8 cellular contexts compared by ENCODE assay signal in the genomic region with DNA sequence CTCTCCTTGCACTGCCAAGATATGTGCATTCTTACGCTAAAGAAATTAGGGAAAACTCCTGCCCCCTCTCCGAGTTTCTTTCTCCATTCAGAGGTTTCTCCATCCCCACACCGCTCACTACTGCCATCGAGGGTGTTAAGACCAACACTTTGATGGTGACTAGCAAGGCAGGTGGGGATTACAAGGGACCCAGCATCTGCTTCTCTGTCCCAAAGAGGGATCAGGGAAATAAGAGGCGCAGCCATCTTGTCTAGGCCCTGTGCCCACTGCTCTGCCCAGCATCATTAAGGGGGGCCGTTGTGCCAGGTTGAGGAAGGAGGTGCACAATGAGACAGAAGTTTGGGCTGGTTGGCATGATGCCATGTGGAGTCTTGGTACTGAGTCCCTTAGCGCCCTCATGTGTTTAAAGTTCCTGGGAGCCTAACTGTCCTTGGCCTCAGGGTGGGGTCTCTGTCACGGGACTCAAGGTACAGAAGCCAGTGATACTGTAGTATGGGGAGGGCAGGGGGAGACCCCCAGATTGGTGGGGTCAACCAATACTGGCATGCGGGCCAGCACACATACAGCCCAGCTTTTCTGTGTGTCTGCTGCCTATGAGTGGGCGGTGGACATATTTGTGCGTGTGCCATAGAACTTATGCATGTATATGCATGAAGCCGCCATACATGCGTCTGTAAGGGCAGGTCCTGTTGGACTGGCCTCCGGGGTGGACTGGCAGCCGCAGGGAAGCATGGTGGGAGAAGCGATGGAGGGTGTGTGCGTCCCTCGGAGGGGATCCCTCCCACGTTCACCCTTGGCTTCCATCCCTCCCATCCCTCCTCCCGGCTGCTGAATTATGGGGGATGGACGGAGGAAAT. TPM values are rescaled to one million over a fixed set of nuclear protein-coding genes. Genes with fewer than 3 reads are reported as not detected.
A peak's percentile ranks its signal among the peaks of the same experiment; 100 is the strongest.
DNase-seq lines count a peak whose midpoint lies in the region; ATAC-seq lines count a peak whose summit lies in the region.

No MANE protein-coding gene starts in this region.

- H3K36me3 ChIP-seq in esophagus (ENCODE audit: control insufficient read depth in 2 of 2, insufficient read depth in 2 of 2, low read length in 1 of 2), result peaks cover 0 to 2% of the 10 kb centered on the region in 2 donors
- no peaks in the 10 kb centered on the region for H3K36me3 ChIP-seq in trophoblast cell (ENCODE audit: control insufficient read depth in 1 of 2, insufficient read depth in 2 of 2, low read length in 2 of 2)

- 22 to 24% methylated on average over 21 of the region's 21 CpGs for WGBS in esophagus, 2 donors
- WGBS in trophoblast cell (ENCODE audit: extremely low coverage, insufficient coverage, insufficient read length), result no CpG with 5 or more reads among the region's 21 CpGs

- no peak overlapping the region for H3K14ac ChIP-seq in trophoblast cell (ENCODE audit: low read length)

- H2AFZ ChIP-seq in trophoblast cell (ENCODE audit: insufficient read depth, low read length, poor library complexity), result no peak overlapping the region

- peaks cover 5% of the 10 kb centered on the region for H3K79me1 ChIP-seq in trophoblast cell (ENCODE audit: low read length)

- H3K4me3 ChIP-seq in esophagus (ENCODE audit: low read depth in 1 of 2, low read length in 2 of 2), result peak overlapping the region; percentile 59 to 63
- peak overlapping the region; percentile 25 for H3K4me3 ChIP-seq in trophoblast cell (ENCODE audit: low read depth, low read length)

- H3K4ac ChIP-seq in trophoblast cell (ENCODE audit: low read depth, low read length), result no peak overlapping the region

- H3K27ac Mint-ChIP-seq in T-helper 2 cell treated with Interferon-gamma antibody and Interleukin-4, amounts not matched to agents 5 μg/mL and 100 μg/mL, for 36 hours, result peak overlapping the region; percentile 96

- peak overlapping the region; percentile 98 for H3K4me3 Mint-ChIP-seq in T-helper 2 cell treated with Interferon-gamma antibody and Interleukin-4, amounts not matched to agents 5 μg/mL and 100 μg/mL, for 36 hours

- no peak overlapping the region for H2BK120ac ChIP-seq in trophoblast cell (ENCODE audit: insufficient read depth, low read length, poor library complexity)

- H3K4me1 ChIP-seq in esophagus (ENCODE audit: control insufficient read depth in 2 of 2, insufficient read depth in 2 of 2, low read length in 1 of 2) (peaks cover 3 to 41% of the 10 kb centered on the region in 2 donors), trophoblast cell (ENCODE audit: control insufficient read depth in 1 of 2, insufficient read depth in 2 of 2, low read length in 2 of 2) (peaks cover 26 to 33% of the 10 kb centered on the region in 2 experiments)

- H2BK5ac ChIP-seq in trophoblast cell (ENCODE audit: low read depth, low read length, poor library complexity), result no peak overlapping the region

- no peak overlapping the region for H2BK12ac ChIP-seq in trophoblast cell (ENCODE audit: low read length)

- DNase-seq in activated T-cell treated with anti-CD3 and anti-CD28 coated beads, Interleukin-2, amount 50 U/mL, for 1 hour, result peak; percentile 40
- DNase-seq in activated T-cell treated with anti-CD3 and anti-CD28 coated beads for 4 hours (no peak), HT1080 (ENCODE audit: low read depth) (peak; percentile 24), trophoblast cell (no peak)
- DNase-seq in T-helper 2 cell treated with Interferon-gamma antibody and Interleukin-4, amounts not matched to agents 5 μg/mL and 100 μg/mL, for 36 hours (ENCODE audit: low spot score), result no peak

- no peak overlapping the region for H2AK5ac ChIP-seq in trophoblast cell (ENCODE audit: low read length)

- no peak overlapping the region for H4K12ac ChIP-seq in trophoblast cell (ENCODE audit: low read depth, low read length)

- H3K27ac ChIP-seq in esophagus (ENCODE audit: low read depth in 2 of 2, low read length in 1 of 2) (peak overlapping the region; percentile 85 to 96), trophoblast cell (ENCODE audit: low read depth, low read length) (no peak overlapping the region)

- peak overlapping the region; percentile 58 for H3K4me2 ChIP-seq in trophoblast cell (ENCODE audit: low read length)

- no peak overlapping the region for H4K8ac ChIP-seq in trophoblast cell (ENCODE audit: low read depth, low read length)

- H3K36me3 Mint-ChIP-seq in T-helper 2 cell treated with Interferon-gamma antibody and Interleukin-4, amounts not matched to agents 5 μg/mL and 100 μg/mL, for 36 hours (ENCODE audit: low read depth), result peaks cover 2% of the 10 kb centered on the region

- H3K9me3 Mint-ChIP-seq in T-helper 2 cell treated with Interferon-gamma antibody and Interleukin-4, amounts not matched to agents 5 μg/mL and 100 μg/mL, for 36 hours, result no peaks in the 10 kb centered on the region

- peaks cover 0 to 3% of the 10 kb centered on the region in 2 donors for H3K27me3 ChIP-seq in esophagus (ENCODE audit: control insufficient read depth in 1 of 2, insufficient read depth in 2 of 2, low read length in 2 of 2)
- H3K27me3 ChIP-seq in trophoblast cell (ENCODE audit: insufficient read depth, low read length), result peaks cover 48% of the 10 kb centered on the region

- H3K4me1 Mint-ChIP-seq in T-helper 2 cell treated with Interferon-gamma antibody and Interleukin-4, amounts not matched to agents 5 μg/mL and 100 μg/mL, for 36 hours (ENCODE audit: low read depth), result peaks cover 33% of the 10 kb centered on the region

- H4K91ac ChIP-seq in trophoblast cell (ENCODE audit: low read depth, low read length), result no peak overlapping the region

- H3K9me3 ChIP-seq in esophagus (ENCODE audit: control insufficient read depth in 2 of 2, insufficient read depth in 1 of 2, low read depth in 1 of 2, low read length in 1 of 2), result no peaks in the 10 kb centered on the region
- peaks cover 8% of the 10 kb centered on the region for H3K9me3 ChIP-seq in trophoblast cell (ENCODE audit: insufficient read depth, low read depth, low read length)

- ATAC-seq in GM19328 (IDR thresholded peaks at IDR 0.05; ENCODE audit: unreplicated experiment) (no peak), HG03135 (IDR thresholded peaks at IDR 0.05; ENCODE audit: unreplicated experiment) (no peak)

- peaks cover 43% of the 10 kb centered on the region for H3K27me3 Mint-ChIP-seq in T-helper 2 cell treated with Interferon-gamma antibody and Interleukin-4, amounts not matched to agents 5 μg/mL and 100 μg/mL, for 36 hours (ENCODE audit: low read depth)

- H3K9ac ChIP-seq in trophoblast cell (ENCODE audit: low read length), result no peak overlapping the region

- H3K18ac ChIP-seq in trophoblast cell (ENCODE audit: low read length), result no peak overlapping the region

- no peak overlapping the region for H3K23ac ChIP-seq in trophoblast cell (ENCODE audit: low read length)

- H3K79me2 ChIP-seq in trophoblast cell (ENCODE audit: control insufficient read depth, insufficient read depth, low read length, poor library complexity), result no peaks in the 10 kb centered on the region

RNA-seq across cellular contexts. Expression of gene EFNA3, which starts 5.5 kb away (rescaled TPM):
- 3.3 and 7.0 TPM in 2 replicates for total RNA-seq in HT1080 (2014; rRNA removed; shearing (Covaris generic))
- 2.6 and 5.2 TPM in 2 replicates for polyA plus RNA-seq in HT1080 (2015; cell fraction: cytosol; rRNA removed)
- 2.0 and 2.4 TPM in 2 replicates for polyA plus RNA-seq in HT1080 (2015; cell fraction: nucleus; rRNA removed)
- polyA plus RNA-seq in esophagus, result 10 to 100 TPM; 16.3 to 21.7 TPM
- 2.5 and 2.7 TPM in 2 replicates for polyA plus RNA-seq in trophoblast cell (2013)

RNA-seq across cellular contexts. Expression of gene EFNA4, which starts 20.6 kb away (rescaled TPM):
- 8.4 and 11.0 TPM in 2 replicates for total RNA-seq in HT1080 (2014; rRNA removed; shearing (Covaris generic))
- 3.6 and 5.9 TPM in 2 replicates for polyA plus RNA-seq in HT1080 (2015; cell fraction: cytosol; rRNA removed)
- 3.1 and 4.2 TPM in 2 replicates for polyA plus RNA-seq in HT1080 (2015; cell fraction: nucleus; rRNA removed)
- 10 to 100 TPM; 14.7 to 16.2 TPM for polyA plus RNA-seq in esophagus
- polyA plus RNA-seq in trophoblast cell (2013), result 16.4 and 16.6 TPM in 2 replicates

RNA-seq across cellular contexts. Expression of gene ADAM15, which starts 33.0 kb away (rescaled TPM):
- 198 and 262 TPM in 2 replicates for total RNA-seq in HT1080 (2014; rRNA removed; shearing (Covaris generic))
- polyA plus RNA-seq in HT1080 (2015; cell fraction: cytosol; rRNA removed), result 184 and 202 TPM in 2 replicates
- polyA plus RNA-seq in HT1080 (2015; cell fraction: nucleus; rRNA removed), result 134 and 171 TPM in 2 replicates
- polyA plus RNA-seq in esophagus, result 100 to 1,000 TPM; 122 to 222 TPM
- 16.6 and 17.0 TPM in 2 replicates for polyA plus RNA-seq in trophoblast cell (2013)

RNA-seq across cellular contexts. Expression of gene EFNA1, which starts 43.6 kb away (rescaled TPM):
- 1.4 and 3.6 TPM in 2 replicates for total RNA-seq in HT1080 (2014; rRNA removed; shearing (Covaris generic))
- 2.4 and 3.0 TPM in 2 replicates for polyA plus RNA-seq in HT1080 (2015; cell fraction: cytosol; rRNA removed)
- 1.3 and 3.6 TPM in 2 replicates for polyA plus RNA-seq in HT1080 (2015; cell fraction: nucleus; rRNA removed)
- 10 to 100 TPM; 32.9 to 48.1 TPM for polyA plus RNA-seq in esophagus
- polyA plus RNA-seq in trophoblast cell (2013), result 81.6 and 84.2 TPM in 2 replicates

RNA-seq across cellular contexts. Expression of gene DCST1, which starts 50.5 kb away (rescaled TPM):
- total RNA-seq in HT1080 (2014; rRNA removed; shearing (Covaris generic)), result 0.17 TPM in 1 of 2 replicates, not detected in the other
- polyA plus RNA-seq in HT1080 (2015; cell fraction: cytosol; rRNA removed), result not detected in 2 replicates
- not detected in 2 replicates for polyA plus RNA-seq in HT1080 (2015; cell fraction: nucleus; rRNA removed)
- under 1 TPM; 0.14 to 0.29 TPM for polyA plus RNA-seq in esophagus
- 0.22 and 0.26 TPM in 2 replicates for polyA plus RNA-seq in trophoblast cell (2013)

Comparison
In these comparisons a context has a peak if more than half of its experiments do, and no peak if none do; other contexts are left out.
1. DNase-seq: peak in activated T-cell treated with anti-CD3 and anti-CD28 coated beads, Interleukin-2, amount 50 U/mL, for 1 hour (single experiment) and HT1080 (single experiment); none in activated T-cell treated with anti-CD3 and anti-CD28 coated beads for 4 hours (single experiment), T-helper 2 cell treated with Interferon-gamma antibody and Interleukin-4, amounts not matched to agents 5 μg/mL and 100 μg/mL, for 36 hours (single experiment) and trophoblast cell (0 of 2).